In genomic region chr20:1325173-1326030, GRCh38 we compare ENCODE assay signal across 1 cellular context.
TF ChIP-seq lines count a peak whose summit lies in the region.

No MANE protein-coding gene starts in this region.

TF ChIP-seq in HepG2, 621 proteins besides CTCF, POLR2A, EP300 and RAD21 (continued from another document and continues in another):
- TF ChIP-seq ZNF580 (CRISPR knock-in tag; IDR thresholded peaks at IDR 0.05; ENCODE audit: borderline replicate concordance, low read depth) (peak; percentile 86), ZNF616 (CRISPR knock-in tag; IDR thresholded peaks at IDR 0.05; ENCODE audit: low read depth) (peak; percentile 3; the same call in 1 of the 2 replicates), MIER2 (CRISPR knock-in tag; IDR thresholded peaks at IDR 0.05) (peak; percentile 56; the same call in 1 of the 2 replicates), HOXA5 (CRISPR knock-in tag; IDR thresholded peaks at IDR 0.05) (peak; percentile 87), ZNF337 (CRISPR knock-in tag; IDR thresholded peaks at IDR 0.05; ENCODE audit: borderline replicate concordance, low read depth) (no peak), HOXA7 (CRISPR knock-in tag; IDR thresholded peaks at IDR 0.05) (no peak), ZNF451 (CRISPR knock-in tag; IDR thresholded peaks at IDR 0.05) (peak; percentile 78), ZBTB14 (CRISPR knock-in tag; IDR thresholded peaks at IDR 0.05) (0 out of 2 replicates have a peak, but pooled peaks have one; percentile 44), SSRP1 (CRISPR knock-in tag; IDR thresholded peaks at IDR 0.05) (peak; percentile 71; the same call in 1 of the 2 replicates), ZNF841 (CRISPR knock-in tag; IDR thresholded peaks at IDR 0.05; ENCODE audit: borderline replicate concordance) (no peak), HNF1A (IDR thresholded peaks at IDR 0.05; ENCODE audit: low read depth) (no peak), HNF1A (CRISPR knock-in tag; IDR thresholded peaks at IDR 0.05; ENCODE audit: borderline replicate concordance) (no peak; the same call in 1 of the 2 replicates), BRF2 (CRISPR knock-in tag; IDR thresholded peaks at IDR 0.05) (peak; percentile 63; the same call in 1 of the 2 replicates), TBX3 (IDR thresholded peaks at IDR 0.05; ENCODE audit: borderline replicate concordance) (no peak; the same call in 1 of the 2 replicates), FOXA3 (CRISPR knock-in tag; IDR thresholded peaks at IDR 0.05) (no peak; the same call in 1 of the 2 replicates), ZNF30 (CRISPR knock-in tag; IDR thresholded peaks at IDR 0.05) (no peak), ZBTB8A (CRISPR knock-in tag; IDR thresholded peaks at IDR 0.05; ENCODE audit: borderline replicate concordance, low read depth) (no peak), SATB2 (CRISPR knock-in tag; IDR thresholded peaks at IDR 0.05) (peak; percentile 73; the same call in 1 of the 2 replicates), SKIL (CRISPR knock-in tag; IDR thresholded peaks at IDR 0.05; ENCODE audit: borderline replicate concordance) (0 out of 2 replicates have a peak, but pooled peaks have one; percentile 38), MEIS2 (CRISPR knock-in tag; IDR thresholded peaks at IDR 0.05) (peak; percentile 89), PHF5A (CRISPR knock-in tag; IDR thresholded peaks at IDR 0.05; ENCODE audit: low read depth, unreplicated experiment) (peak; percentile 71), CHD2 (IDR thresholded peaks at IDR 0.05; ENCODE audit: low read depth, low read length) (no peak), MLLT10 (CRISPR knock-in tag; IDR thresholded peaks at IDR 0.05) (no peak), ZNF550 (CRISPR knock-in tag; IDR thresholded peaks at IDR 0.05; ENCODE audit: borderline replicate concordance) (no peak; the same call in 1 of the 2 replicates), FOSL1 (CRISPR knock-in tag; IDR thresholded peaks at IDR 0.05; ENCODE audit: borderline replicate concordance) (no peak), SIN3A (IDR thresholded peaks at IDR 0.05; ENCODE audit: borderline replicate concordance, low read depth, low read length) (peak; percentile 91; the same call in 1 of the 2 replicates), ZNF543 (CRISPR knock-in tag; IDR thresholded peaks at IDR 0.05) (peak; percentile 53; the same call in 1 of the 2 replicates), ZNF383 (CRISPR knock-in tag; IDR thresholded peaks at IDR 0.05; ENCODE audit: borderline replicate concordance) (no peak), ZBTB21 (CRISPR knock-in tag; IDR thresholded peaks at IDR 0.05) (peak; percentile 92), CCDC6 (CRISPR knock-in tag; IDR thresholded peaks at IDR 0.05) (no peak), AFF4 (CRISPR knock-in tag; IDR thresholded peaks at IDR 0.05) (no peak), NCOA2 (CRISPR knock-in tag; IDR thresholded peaks at IDR 0.05) (peak; percentile 73), HNF1B (CRISPR knock-in tag; IDR thresholded peaks at IDR 0.05) (peak; percentile 92), GABPB1 (CRISPR knock-in tag; IDR thresholded peaks at IDR 0.05) (peak; percentile 89), AKAP8 (CRISPR knock-in tag; IDR thresholded peaks at IDR 0.05) (peak; percentile 86; the same call in 1 of the 2 replicates), KDM6A (CRISPR knock-in tag; IDR thresholded peaks at IDR 0.05; ENCODE audit: low read depth) (peak; percentile 8; the same call in 1 of the 2 replicates), LCORL (IDR thresholded peaks at IDR 0.05) (no peak), LCORL (CRISPR knock-in tag; IDR thresholded peaks at IDR 0.05) (peak; percentile 63), JUNB (CRISPR knock-in tag; IDR thresholded peaks at IDR 0.05; ENCODE audit: borderline replicate concordance) (no peak), BHLHE40 (IDR thresholded peaks at IDR 0.05; ENCODE audit: low read length) (peak; percentile 53), RXRB (CRISPR knock-in tag; IDR thresholded peaks at IDR 0.05; ENCODE audit: borderline replicate concordance) (peak; percentile 90), NR2F6 (IDR thresholded peaks at IDR 0.05) (peak; percentile 74), NR2F6 (CRISPR knock-in tag; IDR thresholded peaks at IDR 0.05) (peak; percentile 74), BCLAF1 (IDR thresholded peaks at IDR 0.05) (no peak), FOXO1 (CRISPR knock-in tag; IDR thresholded peaks at IDR 0.05) (peak; percentile 50), ZNF431 (CRISPR knock-in tag; IDR thresholded peaks at IDR 0.05; ENCODE audit: borderline replicate concordance, low read depth) (no peak; the same call in 1 of the 2 replicates)
